ENCODE assay signal across 1 cellular context in genomic region chr9:70902171-70902570, GRCh38.
TF ChIP-seq lines count a peak whose summit lies in the region.

No MANE protein-coding gene starts in this region.

TF ChIP-seq in SK-N-SH, 30 proteins besides CTCF, POLR2A, EP300 and RAD21 (continued from another document):
- TF ChIP-seq NFIC (IDR thresholded peaks at IDR 0.05; ENCODE audit: borderline replicate concordance) (no peak), POLR2AphosphoS5 (IDR thresholded peaks at IDR 0.05; ENCODE audit: low read depth, low read length) (no peak), JUND (IDR thresholded peaks at IDR 0.05) (no peak), ELF1 (IDR thresholded peaks at IDR 0.05) (no peak), RXRA (IDR thresholded peaks at IDR 0.05; ENCODE audit: borderline replicate concordance, low read depth) (no peak), FOXM1 (IDR thresholded peaks at IDR 0.05; ENCODE audit: low read depth) (no peak), GATA2 (CRISPR knock-in tag; IDR thresholded peaks at IDR 0.05) (no peak), MXI1 (IDR thresholded peaks at IDR 0.05; ENCODE audit: low read depth, low read length) (no peak)
